In genomic region chr6:146041282-146041681, GRCh38 we compare ENCODE assay signal across 1 cellular context.
TF ChIP-seq lines count a peak whose summit lies in the region.

No MANE protein-coding gene starts in this region.

TF ChIP-seq in GM12878, 131 proteins besides CTCF, POLR2A, EP300 and RAD21 (continued from another document):
- no peak for TF ChIP-seq IRF5 (IDR thresholded peaks at IDR 0.05; ENCODE audit: borderline replicate concordance)
- TF ChIP-seq HCFC1 (IDR thresholded peaks at IDR 0.05; ENCODE audit: low read length): no peak
